Comparison of ENCODE assay signal across 1 cellular context in the genomic region with DNA sequence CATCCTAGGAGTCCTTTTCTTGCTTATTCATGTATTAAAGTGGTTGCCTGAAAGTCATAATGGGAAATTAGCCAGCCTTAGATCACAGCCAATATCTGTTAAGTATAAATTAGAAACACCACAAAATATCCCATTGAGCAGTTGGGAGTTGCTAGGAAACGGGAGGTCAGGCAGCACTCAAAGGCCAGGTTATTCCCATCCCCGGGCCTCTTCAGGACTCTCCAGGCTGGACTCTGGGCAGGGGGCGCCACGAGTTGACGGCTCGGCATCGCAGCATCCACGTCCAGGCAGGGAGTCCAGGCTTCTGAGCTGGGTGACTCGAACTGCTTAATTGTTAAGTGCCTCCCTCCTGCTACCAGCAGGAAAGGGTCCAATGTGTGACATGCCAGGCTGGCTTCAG.
TF ChIP-seq lines count a peak whose summit lies in the region.

No MANE protein-coding gene starts in this region.

TF ChIP-seq in GM23338, 12 proteins besides CTCF, POLR2A, EP300 and RAD21 (continued from another document):
- TF ChIP-seq, protein P1, sequence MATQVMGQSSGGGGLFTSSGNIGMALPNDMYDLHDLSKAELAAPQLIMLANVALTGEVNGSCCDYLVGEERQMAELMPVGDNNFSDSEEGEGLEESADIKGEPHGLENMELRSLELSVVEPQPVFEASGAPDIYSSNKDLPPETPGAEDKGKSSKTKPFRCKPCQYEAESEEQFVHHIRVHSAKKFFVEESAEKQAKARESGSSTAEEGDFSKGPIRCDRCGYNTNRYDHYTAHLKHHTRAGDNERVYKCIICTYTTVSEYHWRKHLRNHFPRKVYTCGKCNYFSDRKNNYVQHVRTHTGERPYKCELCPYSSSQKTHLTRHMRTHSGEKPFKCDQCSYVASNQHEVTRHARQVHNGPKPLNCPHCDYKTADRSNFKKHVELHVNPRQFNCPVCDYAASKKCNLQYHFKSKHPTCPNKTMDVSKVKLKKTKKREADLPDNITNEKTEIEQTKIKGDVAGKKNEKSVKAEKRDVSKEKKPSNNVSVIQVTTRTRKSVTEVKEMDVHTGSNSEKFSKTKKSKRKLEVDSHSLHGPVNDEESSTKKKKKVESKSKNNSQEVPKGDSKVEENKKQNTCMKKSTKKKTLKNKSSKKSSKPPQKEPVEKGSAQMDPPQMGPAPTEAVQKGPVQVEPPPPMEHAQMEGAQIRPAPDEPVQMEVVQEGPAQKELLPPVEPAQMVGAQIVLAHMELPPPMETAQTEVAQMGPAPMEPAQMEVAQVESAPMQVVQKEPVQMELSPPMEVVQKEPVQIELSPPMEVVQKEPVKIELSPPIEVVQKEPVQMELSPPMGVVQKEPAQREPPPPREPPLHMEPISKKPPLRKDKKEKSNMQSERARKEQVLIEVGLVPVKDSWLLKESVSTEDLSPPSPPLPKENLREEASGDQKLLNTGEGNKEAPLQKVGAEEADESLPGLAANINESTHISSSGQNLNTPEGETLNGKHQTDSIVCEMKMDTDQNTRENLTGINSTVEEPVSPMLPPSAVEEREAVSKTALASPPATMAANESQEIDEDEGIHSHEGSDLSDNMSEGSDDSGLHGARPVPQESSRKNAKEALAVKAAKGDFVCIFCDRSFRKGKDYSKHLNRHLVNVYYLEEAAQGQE (IDR thresholded peaks at IDR 0.05; ENCODE audit: unreplicated experiment) = no peak
- TF ChIP-seq, protein P2, sequence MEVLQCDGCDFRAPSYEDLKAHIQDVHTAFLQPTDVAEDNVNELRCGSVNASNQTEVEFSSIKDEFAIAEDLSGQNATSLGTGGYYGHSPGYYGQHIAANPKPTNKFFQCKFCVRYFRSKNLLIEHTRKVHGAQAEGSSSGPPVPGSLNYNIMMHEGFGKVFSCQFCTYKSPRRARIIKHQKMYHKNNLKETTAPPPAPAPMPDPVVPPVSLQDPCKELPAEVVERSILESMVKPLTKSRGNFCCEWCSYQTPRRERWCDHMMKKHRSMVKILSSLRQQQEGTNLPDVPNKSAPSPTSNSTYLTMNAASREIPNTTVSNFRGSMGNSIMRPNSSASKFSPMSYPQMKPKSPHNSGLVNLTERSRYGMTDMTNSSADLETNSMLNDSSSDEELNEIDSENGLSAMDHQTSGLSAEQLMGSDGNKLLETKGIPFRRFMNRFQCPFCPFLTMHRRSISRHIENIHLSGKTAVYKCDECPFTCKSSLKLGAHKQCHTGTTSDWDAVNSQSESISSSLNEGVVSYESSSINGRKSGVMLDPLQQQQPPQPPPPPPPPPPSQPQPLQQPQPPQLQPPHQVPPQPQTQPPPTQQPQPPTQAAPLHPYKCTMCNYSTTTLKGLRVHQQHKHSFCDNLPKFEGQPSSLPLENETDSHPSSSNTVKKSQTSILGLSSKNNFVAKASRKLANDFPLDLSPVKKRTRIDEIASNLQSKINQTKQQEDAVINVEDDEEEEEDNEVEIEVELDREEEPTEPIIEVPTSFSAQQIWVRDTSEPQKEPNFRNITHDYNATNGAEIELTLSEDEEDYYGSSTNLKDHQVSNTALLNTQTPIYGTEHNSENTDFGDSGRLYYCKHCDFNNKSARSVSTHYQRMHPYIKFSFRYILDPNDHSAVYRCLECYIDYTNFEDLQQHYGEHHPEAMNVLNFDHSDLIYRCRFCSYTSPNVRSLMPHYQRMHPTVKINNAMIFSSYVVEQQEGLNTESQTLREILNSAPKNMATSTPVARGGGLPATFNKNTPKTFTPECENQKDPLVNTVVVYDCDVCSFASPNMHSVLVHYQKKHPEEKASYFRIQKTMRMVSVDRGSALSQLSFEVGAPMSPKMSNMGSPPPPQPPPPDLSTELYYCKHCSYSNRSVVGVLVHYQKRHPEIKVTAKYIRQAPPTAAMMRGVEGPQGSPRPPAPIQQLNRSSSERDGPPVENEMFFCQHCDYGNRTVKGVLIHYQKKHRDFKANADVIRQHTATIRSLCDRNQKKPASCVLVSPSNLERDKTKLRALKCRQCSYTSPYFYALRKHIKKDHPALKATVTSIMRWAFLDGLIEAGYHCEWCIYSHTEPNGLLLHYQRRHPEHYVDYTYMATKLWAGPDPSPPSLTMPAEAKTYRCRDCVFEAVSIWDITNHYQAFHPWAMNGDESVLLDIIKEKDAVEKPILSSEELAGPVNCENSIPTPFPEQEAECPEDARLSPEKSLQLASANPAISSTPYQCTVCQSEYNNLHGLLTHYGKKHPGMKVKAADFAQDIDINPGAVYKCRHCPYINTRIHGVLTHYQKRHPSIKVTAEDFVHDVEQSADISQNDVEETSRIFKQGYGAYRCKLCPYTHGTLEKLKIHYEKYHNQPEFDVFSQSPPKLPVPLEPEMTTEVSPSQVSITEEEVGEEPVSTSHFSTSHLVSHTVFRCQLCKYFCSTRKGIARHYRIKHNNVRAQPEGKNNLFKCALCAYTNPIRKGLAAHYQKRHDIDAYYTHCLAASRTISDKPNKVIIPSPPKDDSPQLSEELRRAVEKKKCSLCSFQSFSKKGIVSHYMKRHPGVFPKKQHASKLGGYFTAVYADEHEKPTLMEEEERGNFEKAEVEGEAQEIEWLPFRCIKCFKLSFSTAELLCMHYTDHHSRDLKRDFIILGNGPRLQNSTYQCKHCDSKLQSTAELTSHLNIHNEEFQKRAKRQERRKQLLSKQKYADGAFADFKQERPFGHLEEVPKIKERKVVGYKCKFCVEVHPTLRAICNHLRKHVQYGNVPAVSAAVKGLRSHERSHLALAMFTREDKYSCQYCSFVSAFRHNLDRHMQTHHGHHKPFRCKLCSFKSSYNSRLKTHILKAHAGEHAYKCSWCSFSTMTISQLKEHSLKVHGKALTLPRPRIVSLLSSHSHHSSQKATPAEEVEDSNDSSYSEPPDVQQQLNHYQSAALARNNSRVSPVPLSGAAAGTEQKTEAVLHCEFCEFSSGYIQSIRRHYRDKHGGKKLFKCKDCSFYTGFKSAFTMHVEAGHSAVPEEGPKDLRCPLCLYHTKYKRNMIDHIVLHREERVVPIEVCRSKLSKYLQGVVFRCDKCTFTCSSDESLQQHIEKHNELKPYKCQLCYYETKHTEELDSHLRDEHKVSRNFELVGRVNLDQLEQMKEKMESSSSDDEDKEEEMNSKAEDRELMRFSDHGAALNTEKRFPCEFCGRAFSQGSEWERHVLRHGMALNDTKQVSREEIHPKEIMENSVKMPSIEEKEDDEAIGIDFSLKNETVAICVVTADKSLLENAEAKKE (CRISPR knock-in tag; IDR thresholded peaks at IDR 0.05) = no peak
- no peak for TF ChIP-seq ZNF114 (CRISPR knock-in tag; IDR thresholded peaks at IDR 0.05)
- no peak for TF ChIP-seq EZH2phosphoT487 (IDR thresholded peaks at IDR 0.05; ENCODE audit: unreplicated experiment)
- no peak for TF ChIP-seq JUNB (IDR thresholded peaks at IDR 0.05; ENCODE audit: unreplicated experiment)
- TF ChIP-seq, protein P3, sequence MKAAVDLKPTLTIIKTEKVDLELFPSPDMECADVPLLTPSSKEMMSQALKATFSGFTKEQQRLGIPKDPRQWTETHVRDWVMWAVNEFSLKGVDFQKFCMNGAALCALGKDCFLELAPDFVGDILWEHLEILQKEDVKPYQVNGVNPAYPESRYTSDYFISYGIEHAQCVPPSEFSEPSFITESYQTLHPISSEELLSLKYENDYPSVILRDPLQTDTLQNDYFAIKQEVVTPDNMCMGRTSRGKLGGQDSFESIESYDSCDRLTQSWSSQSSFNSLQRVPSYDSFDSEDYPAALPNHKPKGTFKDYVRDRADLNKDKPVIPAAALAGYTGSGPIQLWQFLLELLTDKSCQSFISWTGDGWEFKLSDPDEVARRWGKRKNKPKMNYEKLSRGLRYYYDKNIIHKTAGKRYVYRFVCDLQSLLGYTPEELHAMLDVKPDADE (IDR thresholded peaks at IDR 0.05) = no peak
- TF ChIP-seq STAT1 (IDR thresholded peaks at IDR 0.05; ENCODE audit: unreplicated experiment) = no peak
